In the genomic region with DNA sequence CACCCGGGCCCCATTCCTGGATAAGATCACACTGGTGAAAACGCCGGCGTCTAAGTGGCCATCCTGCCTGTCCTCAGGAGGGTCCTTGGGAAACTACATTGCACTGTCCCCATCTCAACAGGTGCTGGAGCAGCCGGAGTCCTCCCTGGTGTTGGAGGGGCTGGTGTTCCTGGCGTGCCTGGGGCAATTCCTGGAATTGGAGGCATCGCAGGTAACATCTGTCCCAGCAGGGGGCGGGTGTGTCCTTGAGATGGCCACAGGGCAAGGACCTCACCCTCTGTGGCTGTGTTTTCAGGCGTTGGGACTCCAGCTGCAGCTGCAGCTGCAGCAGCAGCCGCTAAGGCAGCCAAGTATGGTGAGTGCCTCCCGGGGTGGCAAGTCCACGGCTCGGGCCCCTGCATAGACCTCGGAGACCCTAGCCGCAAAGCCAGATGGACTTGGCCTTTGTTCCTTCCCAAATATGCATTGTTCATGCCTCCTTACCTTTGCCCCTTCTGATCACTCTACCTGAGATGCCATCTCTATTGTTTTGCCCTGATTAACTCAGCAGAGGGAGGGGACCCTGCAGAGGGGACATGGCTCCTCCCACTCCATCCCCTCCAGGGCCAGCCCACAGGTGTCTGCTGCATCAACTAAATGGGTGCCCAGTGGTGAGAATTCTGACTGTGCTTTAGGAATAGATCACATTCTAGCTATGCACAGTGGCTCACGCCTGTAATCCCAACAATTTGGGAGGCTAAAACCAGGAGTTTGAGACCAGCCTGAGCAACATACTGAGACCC, we compare ENCODE assay signal across 1 cellular context.
TF ChIP-seq lines count a peak whose summit lies in the region.

No MANE protein-coding gene starts in this region.

TF ChIP-seq in GM12878, 131 proteins besides CTCF, POLR2A, EP300 and RAD21 (continued from another document):
- TF ChIP-seq SRF (IDR thresholded peaks at IDR 0.05; ENCODE audit: low read depth in 2 of 2, low read length in 2 of 2) = no peak
- no peak for TF ChIP-seq IKZF2 (IDR thresholded peaks at IDR 0.05)
- no peak for TF ChIP-seq CREM (IDR thresholded peaks at IDR 0.05; ENCODE audit: low read depth)
- TF ChIP-seq ZBTB4 (CRISPR knock-in tag; IDR thresholded peaks at IDR 0.05) = no peak
- TF ChIP-seq, protein P1, sequence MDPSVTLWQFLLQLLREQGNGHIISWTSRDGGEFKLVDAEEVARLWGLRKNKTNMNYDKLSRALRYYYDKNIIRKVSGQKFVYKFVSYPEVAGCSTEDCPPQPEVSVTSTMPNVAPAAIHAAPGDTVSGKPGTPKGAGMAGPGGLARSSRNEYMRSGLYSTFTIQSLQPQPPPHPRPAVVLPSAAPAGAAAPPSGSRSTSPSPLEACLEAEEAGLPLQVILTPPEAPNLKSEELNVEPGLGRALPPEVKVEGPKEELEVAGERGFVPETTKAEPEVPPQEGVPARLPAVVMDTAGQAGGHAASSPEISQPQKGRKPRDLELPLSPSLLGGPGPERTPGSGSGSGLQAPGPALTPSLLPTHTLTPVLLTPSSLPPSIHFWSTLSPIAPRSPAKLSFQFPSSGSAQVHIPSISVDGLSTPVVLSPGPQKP (IDR thresholded peaks at IDR 0.05; ENCODE audit: low read depth, low read length) = no peak
